Comparison of ENCODE assay signal across 8 cellular contexts in genomic region chr3:49276475-49277356, GRCh38. TPM values are rescaled to one million over a fixed set of nuclear protein-coding genes. Genes with fewer than 3 reads are reported as not detected.
A peak's percentile ranks its signal among the peaks of the same experiment; 100 is the strongest.
DNase-seq lines count a peak whose midpoint lies in the region; ATAC-seq and TF ChIP-seq lines count a peak whose summit lies in the region.

Gene C3orf62, minus strand, starts transcription at chr3:49277232. Its CDS starts 360 bp downstream, at chr3:49276872.

- no peaks in the 10 kb centered on the region for H3K27me3 ChIP-seq in mucosa of stomach (ENCODE audit: control insufficient read depth, insufficient read depth, low read length)

- peaks cover 38% of the 10 kb centered on the region for H3K4me1 Mint-ChIP-seq in activated T-cell treated with anti-CD3 and anti-CD28 coated beads, Interleukin-2, amount 50 U/mL, for 24 hours (ENCODE audit: low read depth)

- peak within 1 kb of the TSS; percentile 94 for H3K27ac Mint-ChIP-seq in activated T-cell treated with anti-CD3 and anti-CD28 coated beads, Interleukin-2, amount 50 U/mL, for 24 hours

- H3K36me3 Mint-ChIP-seq in activated T-cell treated with anti-CD3 and anti-CD28 coated beads, Interleukin-2, amount 50 U/mL, for 24 hours (ENCODE audit: low read depth), result peaks cover 75% of the 10 kb centered on the region

- H3K27me3 Mint-ChIP-seq in activated T-cell treated with anti-CD3 and anti-CD28 coated beads, Interleukin-2, amount 50 U/mL, for 24 hours, result no peaks in the 10 kb centered on the region

- POLR2A ChIA-PET in AG04449 (lab: Yijun Ruan, JAX), result interaction anchor here (0.8 kb wide), 1 partner anchor 21 kb away, joined by 4 read pairs; no protein-coding TSS in a partner anchor

- H3K9me3 ChIP-seq in mucosa of stomach (ENCODE audit: control insufficient read depth, low read length), result no peaks in the 10 kb centered on the region

- TF ChIP-seq CTCF in AG04449 (IDR thresholded peaks at IDR 0.05; ENCODE audit: insufficient read depth, low read length, missing control alignments), result no peak

- ATAC-seq in GM19372 (IDR thresholded peaks at IDR 0.05; ENCODE audit: low read depth, unreplicated experiment), result peak; percentile 76
- peak; percentile 86 for ATAC-seq in esophagus mucosa

- no peak for DNase-seq in AG04449 (ENCODE audit: low read depth, low spot score)
- DNase-seq in NCI-H460 (ENCODE audit: extremely low read depth, low read depth), result peak; percentile 54
- DNase-seq in activated T-cell treated with anti-CD3 and anti-CD28 coated beads, Interleukin-2, amount 50 U/mL, for 24 hours, result peak; percentile 86
- peak; percentile 41 to 55 for DNase-seq in stimulated activated CD8-positive, alpha-beta memory T cell treated with anti-CD3 and anti-CD28 coated beads, Interleukin-4, amount 100 ng/mL, for 1 hour (ENCODE audit: low read depth in 2 of 2, low spot score in 1 of 2)
- DNase-seq in NK-92 treated with Interleukin-12 subunit alpha and Interleukin-12 subunit beta, amount 100 ng/mL, for 24 hours (lab: John Stamatoyannopoulos, UW), result no peak

- CTCF ChIA-PET in AG04449 (lab: Yijun Ruan, JAX), result interaction anchor here (2.5 to 3.0 kb wide), 2 partner anchors 106 to 172 kb away, joined by 9 to 14 read pairs; partner anchors contain the start of gene KLHDC8B

- H3K9me3 Mint-ChIP-seq in activated T-cell treated with anti-CD3 and anti-CD28 coated beads, Interleukin-2, amount 50 U/mL, for 24 hours, result no peaks in the 10 kb centered on the region

- H3K4me3 ChIP-seq in AG04449 (ENCODE audit: low read depth, low read length) (peak within 1 kb of the TSS; percentile 58), mucosa of stomach (ENCODE audit: low read length) (peak within 1 kb of the TSS; percentile 52)

- peak within 1 kb of the TSS; percentile 88 for H3K9ac ChIP-seq in mucosa of stomach (ENCODE audit: low read length)

- H3K36me3 ChIP-seq in mucosa of stomach (ENCODE audit: control insufficient read depth, insufficient read depth, low read length), result peaks cover 6% of the 10 kb centered on the region

- peak within 1 kb of the TSS; percentile 79 for H3K4me3 Mint-ChIP-seq in activated T-cell treated with anti-CD3 and anti-CD28 coated beads, Interleukin-2, amount 50 U/mL, for 24 hours

- peaks cover 19% of the 10 kb centered on the region for H3K4me1 ChIP-seq in mucosa of stomach (ENCODE audit: control insufficient read depth, insufficient read depth, low read length)

RNA-seq across cellular contexts. Expression of gene C3orf62, which starts in this region (rescaled TPM):
- 0.57 and 0.84 TPM in 2 replicates for total RNA-seq in NCI-H460 (2014; rRNA removed; shearing (Covaris generic))
- 0.93 and 1.9 TPM in 2 replicates for polyA plus RNA-seq in NCI-H460 (2014; cell fraction: nucleus; rRNA removed)
- total RNA-seq in esophagus mucosa, result 4.5 TPM

Comparison
In these comparisons a context has a peak if more than half of its experiments do, and no peak if none do; other contexts are left out.
1. DNase-seq: peak in NCI-H460 (single experiment), activated T-cell treated with anti-CD3 and anti-CD28 coated beads, Interleukin-2, amount 50 U/mL, for 24 hours (single experiment) and stimulated activated CD8-positive, alpha-beta memory T cell treated with anti-CD3 and anti-CD28 coated beads, Interleukin-4, amount 100 ng/mL, for 1 hour (2 of 2); none in AG04449 (single experiment) and NK-92 treated with Interleukin-12 subunit alpha and Interleukin-12 subunit beta, amount 100 ng/mL, for 24 hours (single experiment).